In genomic region chr16:89460556-89460955, GRCh38 we compare ENCODE assay signal across 1 cellular context.
TF ChIP-seq lines count a peak whose summit lies in the region.

No MANE protein-coding gene starts in this region.

TF ChIP-seq in HepG2, 621 proteins besides CTCF, POLR2A, EP300 and RAD21:
- TF ChIP-seq ZNF644 (CRISPR knock-in tag; IDR thresholded peaks at IDR 0.05; ENCODE audit: low read depth) (no peak), HMG20A (CRISPR knock-in tag; IDR thresholded peaks at IDR 0.05; ENCODE audit: borderline replicate concordance) (no peak), PHF21A (CRISPR knock-in tag; IDR thresholded peaks at IDR 0.05) (0 out of 2 replicates have a peak, but pooled peaks have one; percentile 11), ZNF501 (CRISPR knock-in tag; IDR thresholded peaks at IDR 0.05) (0 out of 2 replicates have a peak, but pooled peaks have one; percentile 30), ZSCAN5A (CRISPR knock-in tag; IDR thresholded peaks at IDR 0.05; ENCODE audit: borderline replicate concordance) (no peak)
